1 cellular context compared by ENCODE assay signal in the genomic region with DNA sequence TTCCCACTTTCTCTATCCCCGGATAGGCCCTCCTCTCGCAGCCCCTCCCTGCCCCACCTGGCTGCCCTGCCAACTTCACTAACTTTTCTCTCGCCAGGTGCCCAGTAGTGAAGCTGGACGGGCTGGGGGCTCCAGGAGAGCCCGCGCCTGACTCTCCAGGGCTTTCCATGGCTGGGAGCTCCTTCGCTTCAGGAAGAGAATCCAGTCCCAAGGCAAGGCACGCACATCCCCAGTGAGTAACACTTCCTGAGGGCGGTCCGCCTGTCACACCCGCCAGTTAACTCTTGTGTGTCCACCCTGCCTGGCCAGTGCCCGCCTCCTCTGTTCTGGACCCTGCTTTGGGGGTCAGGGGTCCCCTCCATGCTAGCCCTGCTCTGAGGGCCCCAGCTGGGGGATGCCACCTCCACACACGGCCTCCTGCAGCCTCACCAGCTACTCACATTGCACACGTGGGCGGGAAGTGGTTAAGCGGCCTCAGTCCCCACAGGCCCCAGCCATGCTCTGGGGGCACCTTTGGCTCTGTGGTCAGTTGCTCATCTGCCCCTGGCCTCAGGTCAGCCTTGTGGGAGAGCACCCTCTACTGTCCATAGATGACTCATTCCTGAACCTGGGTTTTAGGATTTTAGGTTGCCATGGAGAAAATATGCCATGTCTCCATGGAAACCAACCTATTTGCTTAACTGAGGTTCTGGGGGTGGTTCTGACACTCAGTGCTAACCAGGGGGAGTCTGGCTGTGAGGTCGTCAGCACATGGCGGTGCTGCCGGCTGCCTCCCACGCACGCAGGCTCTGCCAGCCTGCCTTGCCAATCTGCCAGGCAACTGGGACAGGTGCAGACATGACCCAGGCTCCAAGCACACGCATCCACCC.
A peak's percentile ranks its signal among the peaks of the same experiment; 100 is the strongest.
TF ChIP-seq lines count a peak whose summit lies in the region.

A gene with protein sequence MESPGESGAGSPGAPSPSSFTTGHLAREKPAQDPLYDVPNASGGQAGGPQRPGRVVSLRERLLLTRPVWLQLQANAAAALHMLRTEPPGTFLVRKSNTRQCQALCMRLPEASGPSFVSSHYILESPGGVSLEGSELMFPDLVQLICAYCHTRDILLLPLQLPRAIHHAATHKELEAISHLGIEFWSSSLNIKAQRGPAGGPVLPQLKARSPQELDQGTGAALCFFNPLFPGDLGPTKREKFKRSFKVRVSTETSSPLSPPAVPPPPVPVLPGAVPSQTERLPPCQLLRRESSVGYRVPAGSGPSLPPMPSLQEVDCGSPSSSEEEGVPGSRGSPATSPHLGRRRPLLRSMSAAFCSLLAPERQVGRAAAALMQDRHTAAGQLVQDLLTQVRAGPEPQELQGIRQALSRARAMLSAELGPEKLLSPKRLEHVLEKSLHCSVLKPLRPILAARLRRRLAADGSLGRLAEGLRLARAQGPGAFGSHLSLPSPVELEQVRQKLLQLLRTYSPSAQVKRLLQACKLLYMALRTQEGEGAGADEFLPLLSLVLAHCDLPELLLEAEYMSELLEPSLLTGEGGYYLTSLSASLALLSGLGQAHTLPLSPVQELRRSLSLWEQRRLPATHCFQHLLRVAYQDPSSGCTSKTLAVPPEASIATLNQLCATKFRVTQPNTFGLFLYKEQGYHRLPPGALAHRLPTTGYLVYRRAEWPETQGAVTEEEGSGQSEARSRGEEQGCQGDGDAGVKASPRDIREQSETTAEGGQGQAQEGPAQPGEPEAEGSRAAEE (minus strand): TSS at position 201 of the 869 bp plus-strand sequence. CDS start 32 bp downstream, at position 169.

TF ChIP-seq in SK-N-SH, 30 proteins besides CTCF, POLR2A, EP300 and RAD21 (continued from another document):
- TF ChIP-seq, protein P1, sequence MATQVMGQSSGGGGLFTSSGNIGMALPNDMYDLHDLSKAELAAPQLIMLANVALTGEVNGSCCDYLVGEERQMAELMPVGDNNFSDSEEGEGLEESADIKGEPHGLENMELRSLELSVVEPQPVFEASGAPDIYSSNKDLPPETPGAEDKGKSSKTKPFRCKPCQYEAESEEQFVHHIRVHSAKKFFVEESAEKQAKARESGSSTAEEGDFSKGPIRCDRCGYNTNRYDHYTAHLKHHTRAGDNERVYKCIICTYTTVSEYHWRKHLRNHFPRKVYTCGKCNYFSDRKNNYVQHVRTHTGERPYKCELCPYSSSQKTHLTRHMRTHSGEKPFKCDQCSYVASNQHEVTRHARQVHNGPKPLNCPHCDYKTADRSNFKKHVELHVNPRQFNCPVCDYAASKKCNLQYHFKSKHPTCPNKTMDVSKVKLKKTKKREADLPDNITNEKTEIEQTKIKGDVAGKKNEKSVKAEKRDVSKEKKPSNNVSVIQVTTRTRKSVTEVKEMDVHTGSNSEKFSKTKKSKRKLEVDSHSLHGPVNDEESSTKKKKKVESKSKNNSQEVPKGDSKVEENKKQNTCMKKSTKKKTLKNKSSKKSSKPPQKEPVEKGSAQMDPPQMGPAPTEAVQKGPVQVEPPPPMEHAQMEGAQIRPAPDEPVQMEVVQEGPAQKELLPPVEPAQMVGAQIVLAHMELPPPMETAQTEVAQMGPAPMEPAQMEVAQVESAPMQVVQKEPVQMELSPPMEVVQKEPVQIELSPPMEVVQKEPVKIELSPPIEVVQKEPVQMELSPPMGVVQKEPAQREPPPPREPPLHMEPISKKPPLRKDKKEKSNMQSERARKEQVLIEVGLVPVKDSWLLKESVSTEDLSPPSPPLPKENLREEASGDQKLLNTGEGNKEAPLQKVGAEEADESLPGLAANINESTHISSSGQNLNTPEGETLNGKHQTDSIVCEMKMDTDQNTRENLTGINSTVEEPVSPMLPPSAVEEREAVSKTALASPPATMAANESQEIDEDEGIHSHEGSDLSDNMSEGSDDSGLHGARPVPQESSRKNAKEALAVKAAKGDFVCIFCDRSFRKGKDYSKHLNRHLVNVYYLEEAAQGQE (IDR thresholded peaks at IDR 0.05; ENCODE audit: low read depth, low read length): peak; percentile 49; the same call in 1 of the 2 replicates
- TF ChIP-seq, protein P2, sequence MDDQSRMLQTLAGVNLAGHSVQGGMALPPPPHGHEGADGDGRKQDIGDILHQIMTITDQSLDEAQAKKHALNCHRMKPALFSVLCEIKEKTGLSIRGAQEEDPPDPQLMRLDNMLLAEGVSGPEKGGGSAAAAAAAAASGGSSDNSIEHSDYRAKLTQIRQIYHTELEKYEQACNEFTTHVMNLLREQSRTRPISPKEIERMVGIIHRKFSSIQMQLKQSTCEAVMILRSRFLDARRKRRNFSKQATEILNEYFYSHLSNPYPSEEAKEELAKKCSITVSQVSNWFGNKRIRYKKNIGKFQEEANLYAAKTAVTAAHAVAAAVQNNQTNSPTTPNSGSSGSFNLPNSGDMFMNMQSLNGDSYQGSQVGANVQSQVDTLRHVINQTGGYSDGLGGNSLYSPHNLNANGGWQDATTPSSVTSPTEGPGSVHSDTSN (IDR thresholded peaks at IDR 0.05): peak; percentile 71
- peak; percentile 95; the same call in 1 of the 2 replicates for TF ChIP-seq SIN3A (IDR thresholded peaks at IDR 0.05; ENCODE audit: borderline replicate concordance, low read depth, low read length)
- TF ChIP-seq FOSL2 (IDR thresholded peaks at IDR 0.05; ENCODE audit: borderline replicate concordance, low read depth): peak; percentile 73; the same call in 1 of the 2 replicates
- TF ChIP-seq NRF1 (IDR thresholded peaks at IDR 0.05; ENCODE audit: low read depth, low read length): no peak
- peak; percentile 65; the same call in 1 of the 2 replicates for TF ChIP-seq ELF1 (IDR thresholded peaks at IDR 0.05)
- peak; percentile 52; the same call in 1 of the 2 replicates for TF ChIP-seq RFX5 (IDR thresholded peaks at IDR 0.05; ENCODE audit: low read length)
- peak; percentile 65 for TF ChIP-seq SMC3 (IDR thresholded peaks at IDR 0.05; ENCODE audit: low read depth, low read length)
- no peak for TF ChIP-seq CHD2 (IDR thresholded peaks at IDR 0.05; ENCODE audit: low read length, partially characterized antibody)
- TF ChIP-seq, protein P3, sequence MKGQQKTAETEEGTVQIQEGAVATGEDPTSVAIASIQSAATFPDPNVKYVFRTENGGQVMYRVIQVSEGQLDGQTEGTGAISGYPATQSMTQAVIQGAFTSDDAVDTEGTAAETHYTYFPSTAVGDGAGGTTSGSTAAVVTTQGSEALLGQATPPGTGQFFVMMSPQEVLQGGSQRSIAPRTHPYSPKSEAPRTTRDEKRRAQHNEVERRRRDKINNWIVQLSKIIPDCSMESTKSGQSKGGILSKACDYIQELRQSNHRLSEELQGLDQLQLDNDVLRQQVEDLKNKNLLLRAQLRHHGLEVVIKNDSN (IDR thresholded peaks at IDR 0.05; ENCODE audit: borderline replicate concordance, low read depth): peak; percentile 63; the same call in 1 of the 2 replicates
- TF ChIP-seq, protein P4, sequence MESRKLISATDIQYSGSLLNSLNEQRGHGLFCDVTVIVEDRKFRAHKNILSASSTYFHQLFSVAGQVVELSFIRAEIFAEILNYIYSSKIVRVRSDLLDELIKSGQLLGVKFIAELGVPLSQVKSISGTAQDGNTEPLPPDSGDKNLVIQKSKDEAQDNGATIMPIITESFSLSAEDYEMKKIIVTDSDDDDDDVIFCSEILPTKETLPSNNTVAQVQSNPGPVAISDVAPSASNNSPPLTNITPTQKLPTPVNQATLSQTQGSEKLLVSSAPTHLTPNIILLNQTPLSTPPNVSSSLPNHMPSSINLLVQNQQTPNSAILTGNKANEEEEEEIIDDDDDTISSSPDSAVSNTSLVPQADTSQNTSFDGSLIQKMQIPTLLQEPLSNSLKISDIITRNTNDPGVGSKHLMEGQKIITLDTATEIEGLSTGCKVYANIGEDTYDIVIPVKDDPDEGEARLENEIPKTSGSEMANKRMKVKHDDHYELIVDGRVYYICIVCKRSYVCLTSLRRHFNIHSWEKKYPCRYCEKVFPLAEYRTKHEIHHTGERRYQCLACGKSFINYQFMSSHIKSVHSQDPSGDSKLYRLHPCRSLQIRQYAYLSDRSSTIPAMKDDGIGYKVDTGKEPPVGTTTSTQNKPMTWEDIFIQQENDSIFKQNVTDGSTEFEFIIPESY (IDR thresholded peaks at IDR 0.05; ENCODE audit: borderline replicate concordance, low read depth): peak; percentile 74; the same call in 1 of the 2 replicates
- TF ChIP-seq NFIC (IDR thresholded peaks at IDR 0.05; ENCODE audit: borderline replicate concordance): 0 out of 2 replicates have a peak, but pooled peaks have one; percentile 45
- peak; percentile 63 for TF ChIP-seq POLR2AphosphoS5 (IDR thresholded peaks at IDR 0.05; ENCODE audit: low read depth, low read length)
- no peak for TF ChIP-seq RCOR1 (IDR thresholded peaks at IDR 0.05; ENCODE audit: low read length)
- TF ChIP-seq, protein P5, sequence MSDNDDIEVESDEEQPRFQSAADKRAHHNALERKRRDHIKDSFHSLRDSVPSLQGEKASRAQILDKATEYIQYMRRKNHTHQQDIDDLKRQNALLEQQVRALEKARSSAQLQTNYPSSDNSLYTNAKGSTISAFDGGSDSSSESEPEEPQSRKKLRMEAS (IDR thresholded peaks at IDR 0.05; ENCODE audit: low read depth): peak; percentile 85
- TF ChIP-seq MEF2A (IDR thresholded peaks at IDR 0.05; ENCODE audit: borderline replicate concordance, low read depth): no peak
- TF ChIP-seq TAF1 (IDR thresholded peaks at IDR 0.05; ENCODE audit: borderline replicate concordance, low read depth, low read length): peak; percentile 82
- no peak for TF ChIP-seq GATA2 (CRISPR knock-in tag; IDR thresholded peaks at IDR 0.05)
- TF ChIP-seq EZH2phosphoT487 (IDR thresholded peaks at IDR 0.05; ENCODE audit: borderline replicate concordance, low read depth): no peak
- peak; percentile 46; the same call in 1 of the 2 replicates for TF ChIP-seq TEAD4 (IDR thresholded peaks at IDR 0.05; ENCODE audit: borderline replicate concordance, insufficient read depth)
- TF ChIP-seq MXI1 (IDR thresholded peaks at IDR 0.05; ENCODE audit: low read depth, low read length): peak; percentile 81; the same call in 1 of the 2 replicates
- TF ChIP-seq GABPA (IDR thresholded peaks at IDR 0.05; ENCODE audit: low read depth): peak; percentile 60
- no peak; the same call in none of the 2 replicates for TF ChIP-seq YY1 (IDR thresholded peaks at IDR 0.05; ENCODE audit: low read depth)
- TF ChIP-seq FOXJ3 (CRISPR knock-in tag; IDR thresholded peaks at IDR 0.05): no peak
- peak; percentile 77 for TF ChIP-seq JUND (IDR thresholded peaks at IDR 0.05)
